18 cellular contexts compared by ENCODE assay signal in genomic region chr10:114356786-114357588, GRCh38. TPM values are rescaled to one million over a fixed set of nuclear protein-coding genes. Genes with fewer than 3 reads are reported as not detected.
DNase-seq lines count a peak whose midpoint lies in the region; ATAC-seq and TF ChIP-seq lines count a peak whose summit lies in the region.
"Had no signal": no experiment of that assay in that cellular context is flagged by ENCODE, and none has a peak within 500 bp of the region (broad histone marks: within the 10 kb centered on the region; RNA-seq: fewer than 3 reads in every experiment).

No MANE protein-coding gene starts in this region.

- H3K9me3 Mint-ChIP-seq in stimulated activated memory B cell treated with anti-CD40 and anti-IgM and Interleukin-4, amounts not matched to agents 10 μg/mL and 1 μg/mL and 100 μg/mL, for 72 hours: no peaks in the 10 kb centered on the region
- H3K9me3 Mint-ChIP-seq: activated B cell treated with CpG ODN at 0.5 μM for 24 hours; activated T-helper 17 cell treated with anti-CD3 and anti-CD28 coated beads, Interleukin-2, amount 50 U/mL, for 72 hours; GM23338 had no signal

- H3K4me1 ChIP-seq in BLaER1: peaks cover 10% of the 10 kb centered on the region
- peaks cover 17% of the 10 kb centered on the region for H3K4me1 ChIP-seq in RWPE2 (ENCODE audit: insufficient read depth, poor library complexity, severe bottlenecking)
- H3K4me1 ChIP-seq: colonic mucosa had no signal

- H3K4me3 ChIP-seq in BLaER1 (no peak overlapping the region), RWPE2 (ENCODE audit: severe bottlenecking) (no peak overlapping the region), fibroblast of the aortic adventitia (ENCODE audit: low read depth, low read length) (no peak overlapping the region)
- H3K4me3 ChIP-seq: colonic mucosa, GM23338, heart left ventricle had no signal

- H3K27me3 Mint-ChIP-seq in stimulated activated memory B cell treated with anti-CD40 and anti-IgM and Interleukin-4, amounts not matched to agents 10 μg/mL and 1 μg/mL and 100 μg/mL, for 72 hours: peaks cover 23% of the 10 kb centered on the region
- H3K27me3 Mint-ChIP-seq: activated B cell treated with CpG ODN at 0.5 μM for 24 hours had no signal

- H3K36me3 Mint-ChIP-seq in stimulated activated memory B cell treated with anti-CD40 and anti-IgM and Interleukin-4, amounts not matched to agents 10 μg/mL and 1 μg/mL and 100 μg/mL, for 72 hours: no peaks in the 10 kb centered on the region

- H3K27ac Mint-ChIP-seq in stimulated activated memory B cell treated with anti-CD40 and anti-IgM and Interleukin-4, amounts not matched to agents 10 μg/mL and 1 μg/mL and 100 μg/mL, for 72 hours: no peak overlapping the region
- H3K27ac Mint-ChIP-seq: activated B cell treated with CpG ODN at 0.5 μM for 24 hours; activated T-helper 17 cell treated with anti-CD3 and anti-CD28 coated beads, Interleukin-2, amount 50 U/mL, for 72 hours; GM23338 had no signal

- DNase-seq in RWPE2 (ENCODE audit: low spot score): no peak
- peak; percentile 19 for DNase-seq in fibroblast of the aortic adventitia (ENCODE audit: low read depth)
- peak; percentile 9 for DNase-seq in putamen (ENCODE audit: low spot score)
- DNase-seq in GF-D8 (lab: John Stamatoyannopoulos, UW): no peak
- no peak for DNase-seq in NCI-H446 (lab: John Stamatoyannopoulos, UW)
- DNase-seq: activated B cell treated with CpG ODN at 0.5 μM for 24 hours, C1 segment of cervical spinal cord, colonic mucosa, heart left ventricle, mesendoderm, NCI-H2171 had no signal

- H3K4me3 Mint-ChIP-seq in stimulated activated memory B cell treated with anti-CD40 and anti-IgM and Interleukin-4, amounts not matched to agents 10 μg/mL and 1 μg/mL and 100 μg/mL, for 72 hours: no peak overlapping the region
- H3K4me3 Mint-ChIP-seq: activated B cell treated with CpG ODN at 0.5 μM for 24 hours; activated T-helper 17 cell treated with anti-CD3 and anti-CD28 coated beads, Interleukin-2, amount 50 U/mL, for 72 hours; GM23338 had no signal

- peak; percentile 84 for ATAC-seq in RWPE2 (ENCODE audit: low read depth)
- no peak for ATAC-seq in stimulated activated memory B cell treated with anti-CD40 and anti-IgM and Interleukin-4, amounts not matched to agents 10 μg/mL and 1 μg/mL and 100 μg/mL, for 72 hours
- no peak for ATAC-seq in GM21381 (IDR thresholded peaks at IDR 0.05; ENCODE audit: unreplicated experiment)
- ATAC-seq: activated T-helper 17 cell treated with anti-CD3 and anti-CD28 coated beads, Interleukin-2, amount 50 U/mL, for 72 hours; GM23338; Right ventricle myocardium inferior had no signal

- no peak overlapping the region for H3K9ac ChIP-seq in BLaER1
- H3K9ac ChIP-seq: KMS-11 had no signal

- H3K9me3 ChIP-seq in BLaER1 (no peaks in the 10 kb centered on the region), RWPE2 (ENCODE audit: severe bottlenecking) (no peaks in the 10 kb centered on the region)
- H3K9me3 ChIP-seq: colonic mucosa, heart left ventricle had no signal

- no peaks in the 10 kb centered on the region for H3K36me3 ChIP-seq in BLaER1
- H3K36me3 ChIP-seq in RWPE2 (ENCODE audit: low read depth): no peaks in the 10 kb centered on the region; the same call in none of the 2 replicates
- H3K36me3 ChIP-seq: colonic mucosa, heart left ventricle had no signal

- peak overlapping the region; percentile 60 for H3K4me2 ChIP-seq in BLaER1
- H3K4me2 ChIP-seq: GM23338, KMS-11 had no signal

- TF ChIP-seq CTCF in RWPE2 (IDR thresholded peaks at IDR 0.05; ENCODE audit: poor library complexity, severe bottlenecking) (no peak), fibroblast of the aortic adventitia (IDR thresholded peaks at IDR 0.05; ENCODE audit: insufficient read depth, low read length) (no peak)

- no peaks in the 10 kb centered on the region for H4K20me1 ChIP-seq in BLaER1

- no peak overlapping the region for H3K27ac ChIP-seq in BLaER1
- H3K27ac ChIP-seq in RWPE2 (ENCODE audit: poor library complexity, severe bottlenecking): no peak overlapping the region
- H3K27ac ChIP-seq: colonic mucosa, KMS-11 had no signal

- H3K4me1 Mint-ChIP-seq in stimulated activated memory B cell treated with anti-CD40 and anti-IgM and Interleukin-4, amounts not matched to agents 10 μg/mL and 1 μg/mL and 100 μg/mL, for 72 hours: no peaks in the 10 kb centered on the region
- H3K4me1 Mint-ChIP-seq: activated B cell treated with CpG ODN at 0.5 μM for 24 hours; activated T-helper 17 cell treated with anti-CD3 and anti-CD28 coated beads, Interleukin-2, amount 50 U/mL, for 72 hours had no signal

- H3K27me3 ChIP-seq in BLaER1 (no peaks in the 10 kb centered on the region), RWPE2 (ENCODE audit: insufficient read depth, poor library complexity, severe bottlenecking) (no peaks in the 10 kb centered on the region)
- H3K27me3 ChIP-seq: colonic mucosa, heart left ventricle had no signal

RNA-seq across cellular contexts. Expression of gene AFAP1L2, which starts 47.3 kb away (rescaled TPM):
- total RNA-seq in fibroblast of the aortic adventitia (ENCODE audit: low replicate concordance): 0.18 TPM in 1 of 2 replicates, not detected in the other

Comparison
In these comparisons a context has a peak if more than half of its experiments do, and no peak if none do; other contexts are left out.
1. DNase-seq: peak in fibroblast of the aortic adventitia (single experiment) and putamen (single experiment); none in RWPE2 (single experiment), GF-D8 (single experiment) and NCI-H446 (0 of 2).